In the genomic region with DNA sequence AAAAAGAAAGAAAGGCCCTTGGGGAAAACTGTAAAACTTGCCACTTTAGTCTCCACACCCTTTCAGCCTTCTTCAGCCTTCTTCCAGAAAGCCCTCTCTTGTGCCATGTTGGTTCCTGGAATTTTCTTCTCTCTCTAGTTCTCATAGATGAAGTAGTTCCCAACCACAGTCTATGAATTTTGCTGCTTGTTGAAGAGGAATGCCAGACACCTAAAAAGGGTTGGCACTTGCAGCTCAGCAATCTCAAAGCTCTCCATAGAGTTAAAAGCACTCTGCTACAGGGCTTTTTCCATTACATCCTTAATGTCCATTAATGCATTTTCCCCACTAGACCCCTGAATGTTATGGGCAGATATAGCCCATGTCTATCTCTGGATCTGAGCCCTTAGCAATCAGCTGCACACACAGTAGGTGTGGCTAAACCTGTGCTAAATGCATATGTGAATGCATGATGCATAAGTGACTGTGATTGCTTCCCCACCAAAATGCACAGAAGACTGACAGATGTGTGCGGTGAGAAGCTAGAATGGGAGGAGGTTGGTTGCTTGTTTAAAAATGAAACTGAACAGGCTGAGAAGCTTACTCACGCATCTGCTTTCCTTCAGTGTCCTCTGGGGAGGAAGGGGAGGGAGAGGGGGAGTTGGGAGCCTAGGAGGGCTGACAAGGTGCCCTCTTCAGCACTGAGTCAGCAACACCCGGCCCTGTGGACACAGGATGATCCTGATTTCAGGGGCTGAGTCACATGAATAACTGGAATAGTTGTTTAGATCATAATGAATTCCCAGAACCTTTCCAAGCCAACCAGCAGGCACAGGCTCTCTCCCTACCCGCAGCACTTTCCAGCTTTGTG, we compare ENCODE assay signal across 1 cellular context.
TF ChIP-seq lines count a peak whose summit lies in the region.

No MANE protein-coding gene starts in this region.

TF ChIP-seq in GM23338, 12 proteins besides CTCF, POLR2A, EP300 and RAD21 (continued from another document):
- TF ChIP-seq, protein P1, sequence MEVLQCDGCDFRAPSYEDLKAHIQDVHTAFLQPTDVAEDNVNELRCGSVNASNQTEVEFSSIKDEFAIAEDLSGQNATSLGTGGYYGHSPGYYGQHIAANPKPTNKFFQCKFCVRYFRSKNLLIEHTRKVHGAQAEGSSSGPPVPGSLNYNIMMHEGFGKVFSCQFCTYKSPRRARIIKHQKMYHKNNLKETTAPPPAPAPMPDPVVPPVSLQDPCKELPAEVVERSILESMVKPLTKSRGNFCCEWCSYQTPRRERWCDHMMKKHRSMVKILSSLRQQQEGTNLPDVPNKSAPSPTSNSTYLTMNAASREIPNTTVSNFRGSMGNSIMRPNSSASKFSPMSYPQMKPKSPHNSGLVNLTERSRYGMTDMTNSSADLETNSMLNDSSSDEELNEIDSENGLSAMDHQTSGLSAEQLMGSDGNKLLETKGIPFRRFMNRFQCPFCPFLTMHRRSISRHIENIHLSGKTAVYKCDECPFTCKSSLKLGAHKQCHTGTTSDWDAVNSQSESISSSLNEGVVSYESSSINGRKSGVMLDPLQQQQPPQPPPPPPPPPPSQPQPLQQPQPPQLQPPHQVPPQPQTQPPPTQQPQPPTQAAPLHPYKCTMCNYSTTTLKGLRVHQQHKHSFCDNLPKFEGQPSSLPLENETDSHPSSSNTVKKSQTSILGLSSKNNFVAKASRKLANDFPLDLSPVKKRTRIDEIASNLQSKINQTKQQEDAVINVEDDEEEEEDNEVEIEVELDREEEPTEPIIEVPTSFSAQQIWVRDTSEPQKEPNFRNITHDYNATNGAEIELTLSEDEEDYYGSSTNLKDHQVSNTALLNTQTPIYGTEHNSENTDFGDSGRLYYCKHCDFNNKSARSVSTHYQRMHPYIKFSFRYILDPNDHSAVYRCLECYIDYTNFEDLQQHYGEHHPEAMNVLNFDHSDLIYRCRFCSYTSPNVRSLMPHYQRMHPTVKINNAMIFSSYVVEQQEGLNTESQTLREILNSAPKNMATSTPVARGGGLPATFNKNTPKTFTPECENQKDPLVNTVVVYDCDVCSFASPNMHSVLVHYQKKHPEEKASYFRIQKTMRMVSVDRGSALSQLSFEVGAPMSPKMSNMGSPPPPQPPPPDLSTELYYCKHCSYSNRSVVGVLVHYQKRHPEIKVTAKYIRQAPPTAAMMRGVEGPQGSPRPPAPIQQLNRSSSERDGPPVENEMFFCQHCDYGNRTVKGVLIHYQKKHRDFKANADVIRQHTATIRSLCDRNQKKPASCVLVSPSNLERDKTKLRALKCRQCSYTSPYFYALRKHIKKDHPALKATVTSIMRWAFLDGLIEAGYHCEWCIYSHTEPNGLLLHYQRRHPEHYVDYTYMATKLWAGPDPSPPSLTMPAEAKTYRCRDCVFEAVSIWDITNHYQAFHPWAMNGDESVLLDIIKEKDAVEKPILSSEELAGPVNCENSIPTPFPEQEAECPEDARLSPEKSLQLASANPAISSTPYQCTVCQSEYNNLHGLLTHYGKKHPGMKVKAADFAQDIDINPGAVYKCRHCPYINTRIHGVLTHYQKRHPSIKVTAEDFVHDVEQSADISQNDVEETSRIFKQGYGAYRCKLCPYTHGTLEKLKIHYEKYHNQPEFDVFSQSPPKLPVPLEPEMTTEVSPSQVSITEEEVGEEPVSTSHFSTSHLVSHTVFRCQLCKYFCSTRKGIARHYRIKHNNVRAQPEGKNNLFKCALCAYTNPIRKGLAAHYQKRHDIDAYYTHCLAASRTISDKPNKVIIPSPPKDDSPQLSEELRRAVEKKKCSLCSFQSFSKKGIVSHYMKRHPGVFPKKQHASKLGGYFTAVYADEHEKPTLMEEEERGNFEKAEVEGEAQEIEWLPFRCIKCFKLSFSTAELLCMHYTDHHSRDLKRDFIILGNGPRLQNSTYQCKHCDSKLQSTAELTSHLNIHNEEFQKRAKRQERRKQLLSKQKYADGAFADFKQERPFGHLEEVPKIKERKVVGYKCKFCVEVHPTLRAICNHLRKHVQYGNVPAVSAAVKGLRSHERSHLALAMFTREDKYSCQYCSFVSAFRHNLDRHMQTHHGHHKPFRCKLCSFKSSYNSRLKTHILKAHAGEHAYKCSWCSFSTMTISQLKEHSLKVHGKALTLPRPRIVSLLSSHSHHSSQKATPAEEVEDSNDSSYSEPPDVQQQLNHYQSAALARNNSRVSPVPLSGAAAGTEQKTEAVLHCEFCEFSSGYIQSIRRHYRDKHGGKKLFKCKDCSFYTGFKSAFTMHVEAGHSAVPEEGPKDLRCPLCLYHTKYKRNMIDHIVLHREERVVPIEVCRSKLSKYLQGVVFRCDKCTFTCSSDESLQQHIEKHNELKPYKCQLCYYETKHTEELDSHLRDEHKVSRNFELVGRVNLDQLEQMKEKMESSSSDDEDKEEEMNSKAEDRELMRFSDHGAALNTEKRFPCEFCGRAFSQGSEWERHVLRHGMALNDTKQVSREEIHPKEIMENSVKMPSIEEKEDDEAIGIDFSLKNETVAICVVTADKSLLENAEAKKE (CRISPR knock-in tag; IDR thresholded peaks at IDR 0.05), result no peak
- TF ChIP-seq, protein P2, sequence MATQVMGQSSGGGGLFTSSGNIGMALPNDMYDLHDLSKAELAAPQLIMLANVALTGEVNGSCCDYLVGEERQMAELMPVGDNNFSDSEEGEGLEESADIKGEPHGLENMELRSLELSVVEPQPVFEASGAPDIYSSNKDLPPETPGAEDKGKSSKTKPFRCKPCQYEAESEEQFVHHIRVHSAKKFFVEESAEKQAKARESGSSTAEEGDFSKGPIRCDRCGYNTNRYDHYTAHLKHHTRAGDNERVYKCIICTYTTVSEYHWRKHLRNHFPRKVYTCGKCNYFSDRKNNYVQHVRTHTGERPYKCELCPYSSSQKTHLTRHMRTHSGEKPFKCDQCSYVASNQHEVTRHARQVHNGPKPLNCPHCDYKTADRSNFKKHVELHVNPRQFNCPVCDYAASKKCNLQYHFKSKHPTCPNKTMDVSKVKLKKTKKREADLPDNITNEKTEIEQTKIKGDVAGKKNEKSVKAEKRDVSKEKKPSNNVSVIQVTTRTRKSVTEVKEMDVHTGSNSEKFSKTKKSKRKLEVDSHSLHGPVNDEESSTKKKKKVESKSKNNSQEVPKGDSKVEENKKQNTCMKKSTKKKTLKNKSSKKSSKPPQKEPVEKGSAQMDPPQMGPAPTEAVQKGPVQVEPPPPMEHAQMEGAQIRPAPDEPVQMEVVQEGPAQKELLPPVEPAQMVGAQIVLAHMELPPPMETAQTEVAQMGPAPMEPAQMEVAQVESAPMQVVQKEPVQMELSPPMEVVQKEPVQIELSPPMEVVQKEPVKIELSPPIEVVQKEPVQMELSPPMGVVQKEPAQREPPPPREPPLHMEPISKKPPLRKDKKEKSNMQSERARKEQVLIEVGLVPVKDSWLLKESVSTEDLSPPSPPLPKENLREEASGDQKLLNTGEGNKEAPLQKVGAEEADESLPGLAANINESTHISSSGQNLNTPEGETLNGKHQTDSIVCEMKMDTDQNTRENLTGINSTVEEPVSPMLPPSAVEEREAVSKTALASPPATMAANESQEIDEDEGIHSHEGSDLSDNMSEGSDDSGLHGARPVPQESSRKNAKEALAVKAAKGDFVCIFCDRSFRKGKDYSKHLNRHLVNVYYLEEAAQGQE (IDR thresholded peaks at IDR 0.05; ENCODE audit: unreplicated experiment), result no peak
